1 cellular context compared by ENCODE assay signal in the genomic region with DNA sequence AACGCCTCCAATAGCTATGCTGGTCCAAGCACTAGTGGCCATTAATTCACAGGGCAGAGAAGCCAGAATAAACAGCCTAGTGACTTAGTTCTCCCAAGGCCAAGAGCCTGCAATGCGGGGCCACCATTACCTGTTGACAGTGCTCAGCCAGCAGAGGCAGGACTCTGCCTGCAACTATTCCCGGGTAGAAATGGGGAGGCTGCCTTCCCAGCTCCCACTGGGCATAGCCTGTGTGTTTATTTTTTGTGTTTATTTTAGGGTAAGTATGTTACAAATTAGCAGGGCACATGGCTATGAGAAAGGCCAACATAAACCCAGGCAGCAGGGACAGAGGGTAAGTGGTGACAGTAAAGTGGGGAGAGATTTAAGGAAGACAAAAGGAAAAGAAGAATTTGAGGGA.
TF ChIP-seq lines count a peak whose summit lies in the region.

No MANE protein-coding gene starts in this region.

TF ChIP-seq in GM23338, 12 proteins besides CTCF, POLR2A, EP300 and RAD21 (continued from another document):
- TF ChIP-seq, protein P1, sequence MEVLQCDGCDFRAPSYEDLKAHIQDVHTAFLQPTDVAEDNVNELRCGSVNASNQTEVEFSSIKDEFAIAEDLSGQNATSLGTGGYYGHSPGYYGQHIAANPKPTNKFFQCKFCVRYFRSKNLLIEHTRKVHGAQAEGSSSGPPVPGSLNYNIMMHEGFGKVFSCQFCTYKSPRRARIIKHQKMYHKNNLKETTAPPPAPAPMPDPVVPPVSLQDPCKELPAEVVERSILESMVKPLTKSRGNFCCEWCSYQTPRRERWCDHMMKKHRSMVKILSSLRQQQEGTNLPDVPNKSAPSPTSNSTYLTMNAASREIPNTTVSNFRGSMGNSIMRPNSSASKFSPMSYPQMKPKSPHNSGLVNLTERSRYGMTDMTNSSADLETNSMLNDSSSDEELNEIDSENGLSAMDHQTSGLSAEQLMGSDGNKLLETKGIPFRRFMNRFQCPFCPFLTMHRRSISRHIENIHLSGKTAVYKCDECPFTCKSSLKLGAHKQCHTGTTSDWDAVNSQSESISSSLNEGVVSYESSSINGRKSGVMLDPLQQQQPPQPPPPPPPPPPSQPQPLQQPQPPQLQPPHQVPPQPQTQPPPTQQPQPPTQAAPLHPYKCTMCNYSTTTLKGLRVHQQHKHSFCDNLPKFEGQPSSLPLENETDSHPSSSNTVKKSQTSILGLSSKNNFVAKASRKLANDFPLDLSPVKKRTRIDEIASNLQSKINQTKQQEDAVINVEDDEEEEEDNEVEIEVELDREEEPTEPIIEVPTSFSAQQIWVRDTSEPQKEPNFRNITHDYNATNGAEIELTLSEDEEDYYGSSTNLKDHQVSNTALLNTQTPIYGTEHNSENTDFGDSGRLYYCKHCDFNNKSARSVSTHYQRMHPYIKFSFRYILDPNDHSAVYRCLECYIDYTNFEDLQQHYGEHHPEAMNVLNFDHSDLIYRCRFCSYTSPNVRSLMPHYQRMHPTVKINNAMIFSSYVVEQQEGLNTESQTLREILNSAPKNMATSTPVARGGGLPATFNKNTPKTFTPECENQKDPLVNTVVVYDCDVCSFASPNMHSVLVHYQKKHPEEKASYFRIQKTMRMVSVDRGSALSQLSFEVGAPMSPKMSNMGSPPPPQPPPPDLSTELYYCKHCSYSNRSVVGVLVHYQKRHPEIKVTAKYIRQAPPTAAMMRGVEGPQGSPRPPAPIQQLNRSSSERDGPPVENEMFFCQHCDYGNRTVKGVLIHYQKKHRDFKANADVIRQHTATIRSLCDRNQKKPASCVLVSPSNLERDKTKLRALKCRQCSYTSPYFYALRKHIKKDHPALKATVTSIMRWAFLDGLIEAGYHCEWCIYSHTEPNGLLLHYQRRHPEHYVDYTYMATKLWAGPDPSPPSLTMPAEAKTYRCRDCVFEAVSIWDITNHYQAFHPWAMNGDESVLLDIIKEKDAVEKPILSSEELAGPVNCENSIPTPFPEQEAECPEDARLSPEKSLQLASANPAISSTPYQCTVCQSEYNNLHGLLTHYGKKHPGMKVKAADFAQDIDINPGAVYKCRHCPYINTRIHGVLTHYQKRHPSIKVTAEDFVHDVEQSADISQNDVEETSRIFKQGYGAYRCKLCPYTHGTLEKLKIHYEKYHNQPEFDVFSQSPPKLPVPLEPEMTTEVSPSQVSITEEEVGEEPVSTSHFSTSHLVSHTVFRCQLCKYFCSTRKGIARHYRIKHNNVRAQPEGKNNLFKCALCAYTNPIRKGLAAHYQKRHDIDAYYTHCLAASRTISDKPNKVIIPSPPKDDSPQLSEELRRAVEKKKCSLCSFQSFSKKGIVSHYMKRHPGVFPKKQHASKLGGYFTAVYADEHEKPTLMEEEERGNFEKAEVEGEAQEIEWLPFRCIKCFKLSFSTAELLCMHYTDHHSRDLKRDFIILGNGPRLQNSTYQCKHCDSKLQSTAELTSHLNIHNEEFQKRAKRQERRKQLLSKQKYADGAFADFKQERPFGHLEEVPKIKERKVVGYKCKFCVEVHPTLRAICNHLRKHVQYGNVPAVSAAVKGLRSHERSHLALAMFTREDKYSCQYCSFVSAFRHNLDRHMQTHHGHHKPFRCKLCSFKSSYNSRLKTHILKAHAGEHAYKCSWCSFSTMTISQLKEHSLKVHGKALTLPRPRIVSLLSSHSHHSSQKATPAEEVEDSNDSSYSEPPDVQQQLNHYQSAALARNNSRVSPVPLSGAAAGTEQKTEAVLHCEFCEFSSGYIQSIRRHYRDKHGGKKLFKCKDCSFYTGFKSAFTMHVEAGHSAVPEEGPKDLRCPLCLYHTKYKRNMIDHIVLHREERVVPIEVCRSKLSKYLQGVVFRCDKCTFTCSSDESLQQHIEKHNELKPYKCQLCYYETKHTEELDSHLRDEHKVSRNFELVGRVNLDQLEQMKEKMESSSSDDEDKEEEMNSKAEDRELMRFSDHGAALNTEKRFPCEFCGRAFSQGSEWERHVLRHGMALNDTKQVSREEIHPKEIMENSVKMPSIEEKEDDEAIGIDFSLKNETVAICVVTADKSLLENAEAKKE (CRISPR knock-in tag; IDR thresholded peaks at IDR 0.05): no peak
- TF ChIP-seq ZNF331 (CRISPR knock-in tag; IDR thresholded peaks at IDR 0.05; ENCODE audit: low read depth): no peak
- no peak for TF ChIP-seq JUNB (IDR thresholded peaks at IDR 0.05; ENCODE audit: unreplicated experiment)
- no peak for TF ChIP-seq POLR2AphosphoS5 (IDR thresholded peaks at IDR 0.05; ENCODE audit: low read depth)
